Comparison of ENCODE assay signal across 1 cellular context in the genomic region with DNA sequence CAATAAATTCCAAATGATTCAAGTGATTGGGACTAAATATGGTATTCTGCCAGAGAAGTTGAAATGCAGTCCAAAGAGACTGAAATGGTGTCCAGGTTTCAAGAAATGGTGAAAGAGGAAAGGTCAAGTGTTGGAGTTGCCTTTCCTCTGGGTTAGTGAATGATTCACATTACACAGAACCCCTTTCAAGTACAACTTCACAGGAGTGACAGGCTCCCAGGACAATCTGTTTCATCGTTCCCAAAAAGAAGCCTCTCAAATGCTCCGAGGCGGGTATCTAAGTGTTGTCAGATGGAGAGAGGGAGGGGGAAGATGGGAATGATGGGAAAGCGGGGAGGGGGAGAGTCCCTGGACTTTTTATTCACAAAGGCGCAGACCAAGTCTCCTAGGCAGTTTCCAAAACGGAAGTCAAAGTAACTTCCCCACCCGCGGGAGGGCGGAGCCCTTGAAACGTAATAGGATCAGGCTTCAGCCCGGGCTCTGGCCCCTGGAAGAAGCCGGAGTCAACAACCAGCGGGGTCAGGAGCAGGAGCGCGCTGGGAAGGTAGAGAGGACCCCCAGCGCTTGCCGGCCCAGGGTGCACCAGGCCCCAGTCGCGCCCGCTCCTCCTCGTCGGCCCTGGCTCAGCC.
A peak's percentile ranks its signal among the peaks of the same experiment; 100 is the strongest.
TF ChIP-seq lines count a peak whose summit lies in the region.

No MANE protein-coding gene starts in this region.

TF ChIP-seq in HepG2, 621 proteins besides CTCF, POLR2A, EP300 and RAD21 (continued from another document and continues in another):
- TF ChIP-seq, protein P1, sequence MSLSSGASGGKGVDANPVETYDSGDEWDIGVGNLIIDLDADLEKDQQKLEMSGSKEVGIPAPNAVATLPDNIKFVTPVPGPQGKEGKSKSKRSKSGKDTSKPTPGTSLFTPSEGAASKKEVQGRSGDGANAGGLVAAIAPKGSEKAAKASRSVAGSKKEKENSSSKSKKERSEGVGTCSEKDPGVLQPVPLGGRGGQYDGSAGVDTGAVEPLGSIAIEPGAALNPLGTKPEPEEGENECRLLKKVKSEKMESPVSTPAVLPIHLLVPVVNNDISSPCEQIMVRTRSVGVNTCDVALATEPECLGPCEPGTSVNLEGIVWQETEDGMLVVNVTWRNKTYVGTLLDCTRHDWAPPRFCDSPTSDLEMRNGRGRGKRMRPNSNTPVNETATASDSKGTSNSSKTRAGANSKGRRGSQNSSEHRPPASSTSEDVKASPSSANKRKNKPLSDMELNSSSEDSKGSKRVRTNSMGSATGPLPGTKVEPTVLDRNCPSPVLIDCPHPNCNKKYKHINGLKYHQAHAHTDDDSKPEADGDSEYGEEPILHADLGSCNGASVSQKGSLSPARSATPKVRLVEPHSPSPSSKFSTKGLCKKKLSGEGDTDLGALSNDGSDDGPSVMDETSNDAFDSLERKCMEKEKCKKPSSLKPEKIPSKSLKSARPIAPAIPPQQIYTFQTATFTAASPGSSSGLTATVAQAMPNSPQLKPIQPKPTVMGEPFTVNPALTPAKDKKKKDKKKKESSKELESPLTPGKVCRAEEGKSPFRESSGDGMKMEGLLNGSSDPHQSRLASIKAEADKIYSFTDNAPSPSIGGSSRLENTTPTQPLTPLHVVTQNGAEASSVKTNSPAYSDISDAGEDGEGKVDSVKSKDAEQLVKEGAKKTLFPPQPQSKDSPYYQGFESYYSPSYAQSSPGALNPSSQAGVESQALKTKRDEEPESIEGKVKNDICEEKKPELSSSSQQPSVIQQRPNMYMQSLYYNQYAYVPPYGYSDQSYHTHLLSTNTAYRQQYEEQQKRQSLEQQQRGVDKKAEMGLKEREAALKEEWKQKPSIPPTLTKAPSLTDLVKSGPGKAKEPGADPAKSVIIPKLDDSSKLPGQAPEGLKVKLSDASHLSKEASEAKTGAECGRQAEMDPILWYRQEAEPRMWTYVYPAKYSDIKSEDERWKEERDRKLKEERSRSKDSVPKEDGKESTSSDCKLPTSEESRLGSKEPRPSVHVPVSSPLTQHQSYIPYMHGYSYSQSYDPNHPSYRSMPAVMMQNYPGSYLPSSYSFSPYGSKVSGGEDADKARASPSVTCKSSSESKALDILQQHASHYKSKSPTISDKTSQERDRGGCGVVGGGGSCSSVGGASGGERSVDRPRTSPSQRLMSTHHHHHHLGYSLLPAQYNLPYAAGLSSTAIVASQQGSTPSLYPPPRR (CRISPR knock-in tag; IDR thresholded peaks at IDR 0.05; ENCODE audit: borderline replicate concordance), result no peak
- no peak for TF ChIP-seq ZNF10 (CRISPR knock-in tag; IDR thresholded peaks at IDR 0.05; ENCODE audit: borderline replicate concordance, low read depth)
- TF ChIP-seq ZNF891 (CRISPR knock-in tag; IDR thresholded peaks at IDR 0.05), result peak; percentile 8; the same call in 1 of the 2 replicates
- TF ChIP-seq HOXA5 (CRISPR knock-in tag; IDR thresholded peaks at IDR 0.05), result peak; percentile 68
- TF ChIP-seq HNRNPUL1 (IDR thresholded peaks at IDR 0.05; ENCODE audit: low read depth, low read length), result no peak; the same call in 1 of the 2 replicates
- TF ChIP-seq, protein P2, sequence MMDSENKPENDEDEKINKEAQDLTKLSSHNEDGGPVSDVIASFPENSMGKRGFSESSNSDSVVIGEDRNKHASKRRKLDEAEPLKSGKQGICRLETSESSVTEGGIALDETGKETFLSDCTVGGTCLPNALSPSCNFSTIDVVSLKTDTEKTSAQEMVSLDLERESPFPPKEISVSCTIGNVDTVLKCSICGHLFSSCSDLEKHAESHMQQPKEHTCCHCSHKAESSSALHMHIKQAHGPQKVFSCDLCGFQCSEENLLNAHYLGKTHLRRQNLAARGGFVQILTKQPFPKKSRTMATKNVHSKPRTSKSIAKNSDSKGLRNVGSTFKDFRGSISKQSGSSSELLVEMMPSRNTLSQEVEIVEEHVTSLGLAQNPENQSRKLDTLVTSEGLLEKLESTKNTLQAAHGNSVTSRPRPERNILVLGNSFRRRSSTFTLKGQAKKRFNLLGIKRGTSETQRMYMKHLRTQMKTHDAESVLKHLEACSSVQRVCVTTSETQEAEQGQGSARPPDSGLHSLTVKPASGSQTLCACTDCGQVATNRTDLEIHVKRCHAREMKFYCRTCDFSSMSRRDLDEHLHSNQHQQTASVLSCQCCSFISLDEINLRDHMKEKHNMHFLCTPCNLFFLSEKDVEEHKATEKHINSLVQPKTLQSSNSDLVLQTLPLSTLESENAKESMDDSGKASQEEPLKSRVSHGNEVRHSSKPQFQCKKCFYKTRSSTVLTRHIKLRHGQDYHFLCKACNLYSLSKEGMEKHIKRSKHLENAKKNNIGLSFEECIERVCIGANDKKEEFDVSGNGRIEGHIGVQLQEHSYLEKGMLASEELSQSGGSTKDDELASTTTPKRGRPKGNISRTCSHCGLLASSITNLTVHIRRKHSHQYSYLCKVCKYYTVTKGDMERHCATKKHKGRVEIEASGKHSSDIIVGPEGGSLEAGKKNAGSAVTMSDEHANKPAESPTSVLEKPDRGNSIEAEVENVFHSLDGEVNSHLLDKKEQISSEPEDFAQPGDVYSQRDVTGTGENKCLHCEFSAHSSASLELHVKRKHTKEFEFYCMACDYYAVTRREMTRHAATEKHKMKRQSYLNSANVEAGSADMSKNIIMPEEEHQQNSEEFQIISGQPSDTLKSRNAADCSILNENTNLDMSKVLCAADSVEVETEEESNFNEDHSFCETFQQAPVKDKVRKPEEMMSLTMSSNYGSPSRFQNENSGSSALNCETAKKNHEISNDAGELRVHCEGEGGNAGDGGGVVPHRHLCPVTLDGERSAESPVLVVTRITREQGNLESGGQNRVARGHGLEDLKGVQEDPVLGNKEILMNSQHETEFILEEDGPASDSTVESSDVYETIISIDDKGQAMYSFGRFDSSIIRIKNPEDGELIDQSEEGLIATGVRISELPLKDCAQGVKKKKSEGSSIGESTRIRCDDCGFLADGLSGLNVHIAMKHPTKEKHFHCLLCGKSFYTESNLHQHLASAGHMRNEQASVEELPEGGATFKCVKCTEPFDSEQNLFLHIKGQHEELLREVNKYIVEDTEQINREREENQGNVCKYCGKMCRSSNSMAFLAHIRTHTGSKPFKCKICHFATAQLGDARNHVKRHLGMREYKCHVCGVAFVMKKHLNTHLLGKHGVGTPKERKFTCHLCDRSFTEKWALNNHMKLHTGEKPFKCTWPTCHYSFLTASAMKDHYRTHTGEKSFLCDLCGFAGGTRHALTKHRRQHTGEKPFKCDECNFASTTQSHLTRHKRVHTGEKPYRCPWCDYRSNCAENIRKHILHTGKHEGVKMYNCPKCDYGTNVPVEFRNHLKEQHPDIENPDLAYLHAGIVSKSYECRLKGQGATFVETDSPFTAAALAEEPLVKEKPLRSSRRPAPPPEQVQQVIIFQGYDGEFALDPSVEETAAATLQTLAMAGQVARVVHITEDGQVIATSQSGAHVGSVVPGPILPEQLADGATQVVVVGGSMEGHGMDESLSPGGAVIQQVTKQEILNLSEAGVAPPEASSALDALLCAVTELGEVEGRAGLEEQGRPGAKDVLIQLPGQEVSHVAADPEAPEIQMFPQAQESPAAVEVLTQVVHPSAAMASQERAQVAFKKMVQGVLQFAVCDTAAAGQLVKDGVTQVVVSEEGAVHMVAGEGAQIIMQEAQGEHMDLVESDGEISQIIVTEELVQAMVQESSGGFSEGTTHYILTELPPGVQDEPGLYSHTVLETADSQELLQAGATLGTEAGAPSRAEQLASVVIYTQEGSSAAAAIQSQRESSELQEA (CRISPR knock-in tag; IDR thresholded peaks at IDR 0.05; ENCODE audit: not compliant biosample characterization), result no peak
- TF ChIP-seq, protein P3, sequence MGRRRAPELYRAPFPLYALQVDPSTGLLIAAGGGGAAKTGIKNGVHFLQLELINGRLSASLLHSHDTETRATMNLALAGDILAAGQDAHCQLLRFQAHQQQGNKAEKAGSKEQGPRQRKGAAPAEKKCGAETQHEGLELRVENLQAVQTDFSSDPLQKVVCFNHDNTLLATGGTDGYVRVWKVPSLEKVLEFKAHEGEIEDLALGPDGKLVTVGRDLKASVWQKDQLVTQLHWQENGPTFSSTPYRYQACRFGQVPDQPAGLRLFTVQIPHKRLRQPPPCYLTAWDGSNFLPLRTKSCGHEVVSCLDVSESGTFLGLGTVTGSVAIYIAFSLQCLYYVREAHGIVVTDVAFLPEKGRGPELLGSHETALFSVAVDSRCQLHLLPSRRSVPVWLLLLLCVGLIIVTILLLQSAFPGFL (CRISPR knock-in tag; IDR thresholded peaks at IDR 0.05), result no peak
- no peak for TF ChIP-seq KDM1A (CRISPR knock-in tag; IDR thresholded peaks at IDR 0.05)
- TF ChIP-seq TBP (CRISPR knock-in tag; IDR thresholded peaks at IDR 0.05), result no peak
- TF ChIP-seq, protein P4, sequence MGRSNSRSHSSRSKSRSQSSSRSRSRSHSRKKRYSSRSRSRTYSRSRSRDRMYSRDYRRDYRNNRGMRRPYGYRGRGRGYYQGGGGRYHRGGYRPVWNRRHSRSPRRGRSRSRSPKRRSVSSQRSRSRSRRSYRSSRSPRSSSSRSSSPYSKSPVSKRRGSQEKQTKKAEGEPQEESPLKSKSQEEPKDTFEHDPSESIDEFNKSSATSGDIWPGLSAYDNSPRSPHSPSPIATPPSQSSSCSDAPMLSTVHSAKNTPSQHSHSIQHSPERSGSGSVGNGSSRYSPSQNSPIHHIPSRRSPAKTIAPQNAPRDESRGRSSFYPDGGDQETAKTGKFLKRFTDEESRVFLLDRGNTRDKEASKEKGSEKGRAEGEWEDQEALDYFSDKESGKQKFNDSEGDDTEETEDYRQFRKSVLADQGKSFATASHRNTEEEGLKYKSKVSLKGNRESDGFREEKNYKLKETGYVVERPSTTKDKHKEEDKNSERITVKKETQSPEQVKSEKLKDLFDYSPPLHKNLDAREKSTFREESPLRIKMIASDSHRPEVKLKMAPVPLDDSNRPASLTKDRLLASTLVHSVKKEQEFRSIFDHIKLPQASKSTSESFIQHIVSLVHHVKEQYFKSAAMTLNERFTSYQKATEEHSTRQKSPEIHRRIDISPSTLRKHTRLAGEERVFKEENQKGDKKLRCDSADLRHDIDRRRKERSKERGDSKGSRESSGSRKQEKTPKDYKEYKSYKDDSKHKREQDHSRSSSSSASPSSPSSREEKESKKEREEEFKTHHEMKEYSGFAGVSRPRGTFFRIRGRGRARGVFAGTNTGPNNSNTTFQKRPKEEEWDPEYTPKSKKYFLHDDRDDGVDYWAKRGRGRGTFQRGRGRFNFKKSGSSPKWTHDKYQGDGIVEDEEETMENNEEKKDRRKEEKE (IDR thresholded peaks at IDR 0.05), result no peak
- no peak for TF ChIP-seq MATR3 (CRISPR knock-in tag; IDR thresholded peaks at IDR 0.05)
- TF ChIP-seq ZZZ3 (CRISPR knock-in tag; IDR thresholded peaks at IDR 0.05; ENCODE audit: borderline replicate concordance), result no peak
- TF ChIP-seq MTA1 (CRISPR knock-in tag; IDR thresholded peaks at IDR 0.05; ENCODE audit: borderline replicate concordance), result no peak
- no peak for TF ChIP-seq SRSF4 (IDR thresholded peaks at IDR 0.05; ENCODE audit: low read depth, low read length, poor library complexity, severe bottlenecking)
- TF ChIP-seq TCF12 (IDR thresholded peaks at IDR 0.05), result no peak
- TF ChIP-seq TCF12 (CRISPR knock-in tag; IDR thresholded peaks at IDR 0.05), result 0 out of 2 replicates have a peak, but pooled peaks have one; percentile 2
- TF ChIP-seq TCF7L2 (IDR thresholded peaks at IDR 0.05; ENCODE audit: low read depth, low read length), result no peak
- TF ChIP-seq CEBPB (IDR thresholded peaks at IDR 0.05; ENCODE audit: borderline replicate concordance, low read depth, low read length), result no peak
- peak; percentile 56 for TF ChIP-seq ASH2L (IDR thresholded peaks at IDR 0.05; ENCODE audit: insufficient read length, low read depth, low read length)
- TF ChIP-seq MEIS2 (CRISPR knock-in tag; IDR thresholded peaks at IDR 0.05), result 0 out of 2 replicates have a peak, but pooled peaks have one; percentile 46
- TF ChIP-seq, protein P5, sequence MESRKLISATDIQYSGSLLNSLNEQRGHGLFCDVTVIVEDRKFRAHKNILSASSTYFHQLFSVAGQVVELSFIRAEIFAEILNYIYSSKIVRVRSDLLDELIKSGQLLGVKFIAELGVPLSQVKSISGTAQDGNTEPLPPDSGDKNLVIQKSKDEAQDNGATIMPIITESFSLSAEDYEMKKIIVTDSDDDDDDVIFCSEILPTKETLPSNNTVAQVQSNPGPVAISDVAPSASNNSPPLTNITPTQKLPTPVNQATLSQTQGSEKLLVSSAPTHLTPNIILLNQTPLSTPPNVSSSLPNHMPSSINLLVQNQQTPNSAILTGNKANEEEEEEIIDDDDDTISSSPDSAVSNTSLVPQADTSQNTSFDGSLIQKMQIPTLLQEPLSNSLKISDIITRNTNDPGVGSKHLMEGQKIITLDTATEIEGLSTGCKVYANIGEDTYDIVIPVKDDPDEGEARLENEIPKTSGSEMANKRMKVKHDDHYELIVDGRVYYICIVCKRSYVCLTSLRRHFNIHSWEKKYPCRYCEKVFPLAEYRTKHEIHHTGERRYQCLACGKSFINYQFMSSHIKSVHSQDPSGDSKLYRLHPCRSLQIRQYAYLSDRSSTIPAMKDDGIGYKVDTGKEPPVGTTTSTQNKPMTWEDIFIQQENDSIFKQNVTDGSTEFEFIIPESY (CRISPR knock-in tag; IDR thresholded peaks at IDR 0.05), result no peak
